Comparison of ENCODE assay signal across 26 cellular contexts in genomic region chr6:54957698-54958097, GRCh38.
"Had no signal": no experiment of that assay in that cellular context is flagged by ENCODE, and none has a peak within 500 bp of the region (broad histone marks: within the 10 kb centered on the region; RNA-seq: fewer than 3 reads in every experiment).

No MANE protein-coding gene starts in this region.

- H3K4me3 ChIP-seq: ascending aorta, breast epithelium, cardiac muscle cell, coronary artery, dorsolateral prefrontal cortex had no signal

- DNase-seq: activated CD4-positive, alpha-beta memory T cell treated with anti-CD3 and anti-CD28 coated beads for 36 hours; activated CD4-positive, alpha-beta T cell treated with anti-CD3 and anti-CD28 coated beads for 36 hours; activated CD4-positive, alpha-beta T cell treated with anti-CD3 and anti-CD28 coated beads, Interleukin-2, amount 10 ng/mL, durations not matched to agents 24 days and 14 days; activated CD4-positive, CD25-positive, alpha-beta regulatory T cell; activated CD4-positive, CD25-positive, alpha-beta regulatory T cell treated with anti-CD3 and anti-CD28 coated beads, Interleukin-2, amount 50 U/mL, for 72 hours; activated CD8-positive, alpha-beta memory T cell treated with anti-CD3 and anti-CD28 coated beads, Interleukin-2, amount 10 ng/mL, durations not matched to agents 7 days and 5 days; activated CD8-positive, alpha-beta memory T cell treated with anti-CD3 and anti-CD28 coated beads, Interleukin-2, amount 50 U/mL, for 4 hours; activated CD8-positive, alpha-beta T cell treated with anti-CD3 and anti-CD28 coated beads, Interleukin-2, amount 10 ng/mL, durations not matched to agents 7 days and 5 days; activated gamma-delta T cell; activated naive CD4-positive, alpha-beta T cell; activated naive CD4-positive, alpha-beta T cell treated with anti-CD3 and anti-CD28 coated beads, Interleukin-2, amount 10 ng/mL, durations not matched to agents 7 days and 5 days; activated naive CD8-positive, alpha-beta T cell treated with anti-CD3 and anti-CD28 coated beads, Interleukin-2, amount 10 ng/mL, durations not matched to agents 7 days and 5 days; activated T-cell treated with anti-CD3 and anti-CD28 coated beads, Interleukin-2, amount 50 U/mL, for 1 hour; activated T-cell treated with anti-CD3 and anti-CD28 coated beads, Interleukin-2, amount 50 U/mL, for 48 hours; dorsolateral prefrontal cortex; effector memory CD4-positive, alpha-beta T cell; endodermal cell; foreskin fibroblast; head of caudate nucleus; T1000 had no signal

- H3K27me3 ChIP-seq: ascending aorta, breast epithelium, cardiac muscle cell, dorsolateral prefrontal cortex had no signal

- H3K27ac ChIP-seq: ascending aorta, breast epithelium, cardiac muscle cell, coronary artery, dorsolateral prefrontal cortex had no signal

- ATAC-seq: activated CD4-positive, alpha-beta T cell treated with anti-CD3 and anti-CD28 coated beads for 36 hours; activated CD8-positive, alpha-beta memory T cell treated with anti-CD3 and anti-CD28 coated beads, Interleukin-2, amount 10 ng/mL, durations not matched to agents 7 days and 5 days; activated CD8-positive, alpha-beta T cell treated with anti-CD3 and anti-CD28 coated beads, Interleukin-2, amount 10 ng/mL, durations not matched to agents 7 days and 5 days; activated naive CD4-positive, alpha-beta T cell treated with anti-CD3 and anti-CD28 coated beads, Interleukin-2, amount 50 U/mL, for 72 hours; esophagus mucosa had no signal

- H3K36me3 ChIP-seq: ascending aorta, breast epithelium, cardiac muscle cell had no signal

- H3K4me1 ChIP-seq: ascending aorta, breast epithelium had no signal

- H3K9me3 ChIP-seq: ascending aorta, breast epithelium had no signal
